In the genomic region with DNA sequence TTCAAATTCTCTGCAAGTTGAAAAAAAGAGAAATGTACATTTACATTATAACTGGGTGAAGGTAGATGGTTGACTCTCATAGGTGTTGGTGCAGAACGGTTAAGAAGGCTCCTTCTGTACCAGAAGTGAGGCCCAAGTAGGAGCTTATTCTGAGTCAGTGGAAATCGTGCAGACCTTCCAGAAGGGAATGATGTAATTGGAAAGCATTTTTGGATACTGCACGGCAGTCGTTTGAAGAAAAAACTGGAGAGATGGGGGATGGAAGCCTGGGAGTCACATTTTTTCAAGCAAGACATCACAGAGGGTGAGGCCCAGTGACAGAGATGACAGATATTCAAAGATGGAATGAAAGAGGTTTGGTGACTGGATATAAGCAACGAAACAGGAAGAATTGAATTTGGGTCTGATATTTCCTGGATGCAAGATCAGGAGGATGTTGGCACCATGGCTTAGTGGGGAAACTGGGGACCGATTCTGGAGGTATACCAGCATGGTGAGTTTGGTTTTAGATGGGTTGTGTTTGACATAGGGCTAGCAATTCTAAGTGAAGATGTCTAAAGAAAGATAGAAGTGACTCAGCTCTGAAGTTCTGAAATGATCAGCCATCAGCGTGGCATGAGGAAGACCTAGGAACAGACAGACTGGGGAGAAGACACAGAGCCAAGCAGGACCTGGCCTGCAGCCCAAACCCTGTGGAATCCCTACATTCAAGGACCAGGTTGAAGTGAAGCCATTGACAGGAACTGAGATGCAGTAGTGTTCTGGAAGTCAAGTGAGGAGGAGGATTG, we compare ENCODE assay signal across 22 cellular contexts. TPM values are rescaled to one million over a fixed set of nuclear protein-coding genes. Genes with fewer than 3 reads are reported as not detected.
DNase-seq lines count a peak whose midpoint lies in the region; ATAC-seq and TF ChIP-seq lines count a peak whose summit lies in the region.
"Had no signal": no experiment of that assay in that cellular context is flagged by ENCODE, and none has a peak within 500 bp of the region (broad histone marks: within the 10 kb centered on the region; RNA-seq: fewer than 3 reads in every experiment).

No MANE protein-coding gene starts in this region.

- H3K9me3 ChIP-seq in left lung, result no peaks in the 10 kb centered on the region
- H3K9me3 ChIP-seq: heart right ventricle, pancreas, right lobe of liver had no signal

- H3K4me1 ChIP-seq in left lung, result no peaks in the 10 kb centered on the region
- H3K4me1 ChIP-seq: pancreas, right lobe of liver had no signal

- in situ Hi-C loops in G401 (cut with HindIII; ENCODE audit: low sequenced_read_pairs), result no loop called here

- TF ChIP-seq CTCF in dorsolateral prefrontal cortex (IDR thresholded peaks at IDR 0.05 in 54 of 56, conservative IDR thresholded peaks at IDR 0.05 in 2 of 56; ENCODE audit: low read depth in 1 of 56, partially characterized antibody in 56 of 56) (no peak), left lung (IDR thresholded peaks at IDR 0.05) (no peak)

- DNase-seq in G401 (ENCODE audit: low spot score) (peak; percentile 43), NCI-H446 treated with DMSO at 0.1 percent for 48 hours (lab: John Stamatoyannopoulos, UW) (peak; percentile 36), dorsolateral prefrontal cortex (peak in 1 of 10 donors; percentile 40), superior temporal gyrus (ENCODE audit: extremely low spot score) (peak; percentile 42), islet precursor cell (no peak), left lung (no peak)
- DNase-seq: activated CD8-positive, alpha-beta memory T cell treated with anti-CD3 and anti-CD28 coated beads, Interleukin-2, amount 50 U/mL, for 4 hours; activated naive CD8-positive, alpha-beta T cell treated with anti-CD3 and anti-CD28 coated beads, Interleukin-2, amount 10 ng/mL, durations not matched to agents 7 days and 5 days; brain microvascular endothelial cell; dermis blood vessel endothelial cell; DMS53; heart right ventricle; NCI-H1105 treated with DMSO at 0.1 percent for 48 hours; NCI-H2081 treated with DMSO at 0.1 percent for 48 hours; pancreas; right lobe of liver; RPMI8226; WERI-Rb-1 had no signal

- H3K36me3 ChIP-seq in left lung, result no peaks in the 10 kb centered on the region
- H3K36me3 ChIP-seq: brain microvascular endothelial cell, heart right ventricle, pancreas, right lobe of liver, WERI-Rb-1 had no signal

- peak overlapping the region in 51 of 59 donors; percentile 10 to 88 (median 63) for H3K27ac ChIP-seq in dorsolateral prefrontal cortex
- no peak overlapping the region for H3K27ac ChIP-seq in left lung
- H3K27ac ChIP-seq: brain microvascular endothelial cell, heart right ventricle, pancreas, right lobe of liver, SK-N-MC, WERI-Rb-1 had no signal

- ATAC-seq in HG02759 (IDR thresholded peaks at IDR 0.05; ENCODE audit: unreplicated experiment) (no peak), HG03135 (IDR thresholded peaks at IDR 0.05; ENCODE audit: unreplicated experiment) (no peak), left lung (no peak)
- ATAC-seq: GM23338, pancreas, right lobe of liver had no signal

- H3K4me3 ChIP-seq in dorsolateral prefrontal cortex (no peak overlapping the region), left lung (no peak overlapping the region)
- H3K4me3 ChIP-seq: GM23338, heart right ventricle, pancreas, right lobe of liver, SK-N-MC had no signal

- intact Hi-C loops in dorsolateral prefrontal cortex (cut with DNase I) (loop anchor here in 1 of 2 donors (5.0 kb wide), 1 partner anchor 37 kb away; no protein-coding TSS in a partner anchor), left lung (cut with DNase I) (no loop called here)

- H3K27me3 ChIP-seq in dorsolateral prefrontal cortex, result no peaks in the 10 kb centered on the region
- no peaks in the 10 kb centered on the region for H3K27me3 ChIP-seq in left lung
- H3K27me3 ChIP-seq: brain microvascular endothelial cell, heart right ventricle, pancreas, right lobe of liver had no signal

RNA-seq across cellular contexts. Expression of gene HRH4, which starts 39.6 kb away (rescaled TPM):
- total RNA-seq in G401 (2014; rRNA removed; shearing (Covaris generic)), result not detected in 2 replicates
- total RNA-seq in dorsolateral prefrontal cortex (1 to 10 TPM in 3 of 120 experiments, under 1 TPM in 39, not detected in 78; 0.11 to 1.3 (median 0.38) TPM), left lung (1 to 10 TPM in 1 of 2 donors, under 1 TPM in 1; 0.17 to 7.5 TPM)
- total RNA-seq: dermis blood vessel endothelial cell had no signal

Comparison
In these comparisons a context has a peak if more than half of its experiments do, and no peak if none do; other contexts are left out.
1. DNase-seq: peak in G401 (single experiment), NCI-H446 treated with DMSO at 0.1 percent for 48 hours (single experiment) and superior temporal gyrus (single experiment); none in islet precursor cell (single experiment) and left lung (0 of 2).
2. H3K27ac ChIP-seq: peak in dorsolateral prefrontal cortex (51 of 59); none in left lung (0 of 2).